8 cellular contexts compared by ENCODE assay signal in the genomic region with DNA sequence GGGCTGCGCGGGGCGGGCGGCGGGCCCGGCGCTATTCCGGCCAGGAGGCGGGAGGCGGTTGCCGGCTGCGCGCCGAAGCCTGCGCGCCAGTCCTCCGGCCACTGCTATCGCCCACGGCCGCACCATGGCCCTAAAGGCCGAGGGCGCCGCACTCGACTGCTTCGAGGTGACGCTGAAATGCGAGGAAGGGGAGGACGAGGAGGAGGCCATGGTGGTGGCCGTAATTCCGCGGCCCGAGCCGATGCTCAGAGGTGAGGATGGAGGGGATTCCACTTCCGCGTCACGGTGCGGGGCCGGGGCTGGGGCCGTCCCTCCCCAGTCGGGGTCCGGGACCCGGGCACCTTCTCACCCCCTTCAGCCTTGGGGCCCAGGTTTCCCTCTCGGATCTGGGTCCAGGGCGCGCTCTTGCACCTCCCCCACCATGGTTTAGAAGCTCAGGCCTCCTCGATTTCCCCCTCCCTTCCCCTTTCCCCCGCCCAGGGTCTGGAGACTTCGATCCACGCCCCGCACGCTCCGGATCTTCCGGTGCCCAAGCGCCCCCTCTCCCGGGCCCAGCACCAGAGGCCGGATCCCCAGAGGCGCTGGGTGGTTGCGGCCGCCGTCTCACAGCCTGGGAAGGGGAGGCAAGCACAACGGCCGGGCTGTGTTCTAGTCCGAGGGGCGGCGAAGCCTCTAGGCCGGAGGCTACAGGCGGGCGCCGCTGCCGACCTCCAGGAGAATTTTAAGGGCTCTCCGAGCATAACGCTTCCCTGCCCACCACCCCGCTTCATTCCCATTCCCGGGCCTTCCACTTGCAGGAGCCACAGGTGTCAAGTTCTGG. TPM values are rescaled to one million over a fixed set of nuclear protein-coding genes. Genes with fewer than 3 reads are reported as not detected.
A peak's percentile ranks its signal among the peaks of the same experiment; 100 is the strongest.
DNase-seq lines count a peak whose midpoint lies in the region; ATAC-seq and TF ChIP-seq lines count a peak whose summit lies in the region.

No MANE protein-coding gene starts in this region.

- H3K4me3 Mint-ChIP-seq in neural crest cell: peak overlapping the region; percentile 95

- no peaks in the 10 kb centered on the region for H3K36me3 ChIP-seq in uterus

- no peaks in the 10 kb centered on the region for H3K9me3 Mint-ChIP-seq in neural crest cell

- no peak for TF ChIP-seq POLR2A in uterus (IDR thresholded peaks at IDR 0.05)

- DNase-seq in AG08396 (ENCODE audit: low spot score) (peak; percentile 69), NOMO-1 (lab: John Stamatoyannopoulos, UW; ENCODE audit: unreplicated experiment in 2 of 2) (peak; percentile 25 to 36), activated gamma-delta T cell treated with Interleukin-2 at 50 U/mL for 16 hours (peak; percentile 22), foreskin keratinocyte (no peak), neural crest cell (ENCODE audit: low read depth, low spot score) (peak; percentile 38), uterus (peak; percentile 44 to 52)

- intact Hi-C loops in uterus (cut with DNase I; ENCODE audit: low total_unique reads): no loop called here

- peaks cover 10% of the 10 kb centered on the region for H3K36me3 Mint-ChIP-seq in neural crest cell (ENCODE audit: low read depth)

- no peaks in the 10 kb centered on the region for H3K27me3 Mint-ChIP-seq in neural crest cell (ENCODE audit: low read depth)

- no peaks in the 10 kb centered on the region for H3K4me1 ChIP-seq in foreskin keratinocyte
- no peaks in the 10 kb centered on the region for H3K4me1 ChIP-seq in uterus

- peak overlapping the region; percentile 12 for H3K27ac Mint-ChIP-seq in neural crest cell (ENCODE audit: unreplicated experiment)

- H3K9me3 ChIP-seq in uterus: no peaks in the 10 kb centered on the region

- H3K27me3 ChIP-seq in foreskin keratinocyte (no peaks in the 10 kb centered on the region), uterus (no peaks in the 10 kb centered on the region)

- H3K4me3 ChIP-seq in uterus: peak overlapping the region; percentile 89 to 95

- peaks cover 38% of the 10 kb centered on the region for H3K4me1 Mint-ChIP-seq in neural crest cell

- TF ChIP-seq CTCF in foreskin keratinocyte (conservative IDR thresholded peaks at IDR 0.05) (no peak), neural crest cell (conservative IDR thresholded peaks at IDR 0.05) (no peak), uterus (IDR thresholded peaks at IDR 0.05) (no peak)

- H3K27ac ChIP-seq in foreskin keratinocyte (no peak overlapping the region), uterus (peak overlapping the region; percentile 79 to 86)

- peak; percentile 32 for ATAC-seq in GM18519 (IDR thresholded peaks at IDR 0.05; ENCODE audit: low FRiP score, unreplicated experiment)
- ATAC-seq in HG03045 (IDR thresholded peaks at IDR 0.05; ENCODE audit: unreplicated experiment): peak; percentile 46
- ATAC-seq in foreskin keratinocyte: peak; percentile 14

RNA-seq across cellular contexts. Expression of a gene that starts 0.5 kb away (rescaled TPM):
- 20.6 and 26.6 TPM in 2 replicates for total RNA-seq in foreskin keratinocyte
- 24.4 and 29.0 TPM in 2 replicates for polyA plus RNA-seq in foreskin keratinocyte
- 104 and 107 TPM in 2 replicates for total RNA-seq in neural crest cell
- total RNA-seq in uterus: 10 to 100 TPM in 2 of 4 donors, 1 to 10 TPM in 2; 1.3 to 28.7 (median 10.6) TPM

RNA-seq across cellular contexts. Expression of a gene that starts 25.1 kb away (rescaled TPM):
- total RNA-seq in foreskin keratinocyte (35.1 and 35.8 TPM in 2 replicates), neural crest cell (42.4 and 42.9 TPM in 2 replicates), uterus (10 to 100 TPM in 3 of 4 donors, 1 to 10 TPM in 1; 6.9 to 36.5 (median 17.7) TPM)
- polyA plus RNA-seq in foreskin keratinocyte: 14.9 and 17.6 TPM in 2 replicates

RNA-seq across cellular contexts. Expression of a gene that starts 45.2 kb away (rescaled TPM):
- total RNA-seq in foreskin keratinocyte: 5.4 and 5.6 TPM in 2 replicates
- 2.4 and 2.5 TPM in 2 replicates for polyA plus RNA-seq in foreskin keratinocyte
- total RNA-seq in neural crest cell: 67.2 and 67.8 TPM in 2 replicates
- total RNA-seq in uterus: 10 to 100 TPM; 19.7 to 61.5 (median 48.4) TPM

Comparison
In these comparisons a context has a peak if more than half of its experiments do, and no peak if none do; other contexts are left out.
1. DNase-seq: peak in AG08396 (single experiment), NOMO-1 (2 of 2), activated gamma-delta T cell treated with Interleukin-2 at 50 U/mL for 16 hours (single experiment), neural crest cell (single experiment) and uterus (2 of 2); none in foreskin keratinocyte (0 of 2).
2. Peak in every context shown above with its lines, with median percentiles within 50 percentile points of each other: ATAC-seq.